ENCODE assay signal across 8 cellular contexts in the genomic region with DNA sequence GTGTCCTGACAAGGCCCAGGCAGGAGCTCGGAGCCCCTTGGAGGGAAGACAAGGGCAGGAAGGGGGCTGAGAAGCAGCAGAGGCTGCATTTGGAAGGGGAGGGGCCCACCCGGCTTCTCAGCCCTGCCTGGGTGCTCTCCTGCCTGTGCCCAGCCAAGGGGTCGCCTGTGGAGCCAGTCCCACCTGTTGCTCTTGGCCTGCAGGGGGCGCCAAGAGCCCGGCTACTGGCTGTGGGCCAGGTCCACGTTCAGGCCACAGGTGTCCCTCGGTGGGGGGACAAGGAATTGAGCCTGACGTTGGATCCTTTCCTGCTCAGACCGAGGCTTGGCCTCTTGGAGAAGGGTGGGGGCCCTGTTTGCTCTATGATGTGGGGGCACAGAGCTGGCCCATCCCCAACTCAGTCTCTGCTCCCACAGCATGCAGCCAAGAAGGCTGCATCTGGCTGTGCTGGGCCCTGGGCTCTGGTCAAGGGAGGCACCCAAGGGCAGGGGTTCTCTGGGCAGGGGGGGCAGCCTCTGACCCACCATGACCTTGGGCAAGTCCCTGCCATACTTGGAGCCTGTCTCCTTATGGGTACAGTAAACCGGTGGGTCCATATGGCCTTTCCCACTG. TPM values are rescaled to one million over a fixed set of nuclear protein-coding genes. Genes with fewer than 3 reads are reported as not detected.
DNase-seq lines count a peak whose midpoint lies in the region; ATAC-seq and TF ChIP-seq lines count a peak whose summit lies in the region.

No MANE protein-coding gene starts in this region.

- H3K27ac Mint-ChIP-seq in activated CD4-positive, alpha-beta T cell treated with anti-CD3 and anti-CD28 coated beads, Interleukin-2, amount 10 ng/mL, durations not matched to agents 7 days and 5 days, result no peak overlapping the region

- H3K4me1 ChIP-seq in neuronal stem cell (ENCODE audit: control insufficient read depth in 2 of 2, insufficient read depth in 1 of 2, low read depth in 1 of 2, low read length in 2 of 2) (peaks cover 2% of the 10 kb centered on the region in 2 donors), upper lobe of left lung (peaks cover 0 to 15% (median 5%) of the 10 kb centered on the region in 4 donors)

- no peak overlapping the region for H2BK12ac ChIP-seq in neuronal stem cell (ENCODE audit: low read length)

- H3K14ac ChIP-seq in neuronal stem cell (ENCODE audit: low read length), result no peak overlapping the region

- H3K4me3 Mint-ChIP-seq in activated CD4-positive, alpha-beta T cell treated with anti-CD3 and anti-CD28 coated beads, Interleukin-2, amount 10 ng/mL, durations not matched to agents 7 days and 5 days, result no peak overlapping the region

- H3K36me3 ChIP-seq in GM06990 (ENCODE audit: control insufficient read depth, insufficient read depth, low read length), result no peaks in the 10 kb centered on the region
- no peaks in the 10 kb centered on the region for H3K36me3 ChIP-seq in neuronal stem cell (replicated peaks in 1 of 2; ENCODE audit: control insufficient read depth in 2 of 2, insufficient read depth in 2 of 2, low read length in 2 of 2)
- H3K36me3 ChIP-seq in upper lobe of left lung, result no peaks in the 10 kb centered on the region

- H3K4me3 ChIP-seq in GM06990 (replicated peaks; ENCODE audit: low read depth, low read length) (no peak overlapping the region), neuronal stem cell (ENCODE audit: low read length in 2 of 2) (no peak overlapping the region), upper lobe of left lung (no peak overlapping the region)

- peaks cover 3% of the 10 kb centered on the region for H3K79me1 ChIP-seq in neuronal stem cell (ENCODE audit: low read depth, low read length)

- H3K9me3 ChIP-seq in neuronal stem cell (replicated peaks in 1 of 2; ENCODE audit: control insufficient read depth in 2 of 2, insufficient read depth in 1 of 2, low read depth in 1 of 2, low read length in 2 of 2) (peaks cover 0 to 2% of the 10 kb centered on the region in 2 donors), upper lobe of left lung (no peaks in the 10 kb centered on the region)

- TF ChIP-seq CTCF in GM06990 (IDR thresholded peaks at IDR 0.05; ENCODE audit: insufficient read depth, low read length, poor library complexity, severe bottlenecking), result peak; percentile 98
- TF ChIP-seq CTCF in upper lobe of left lung (IDR thresholded peaks at IDR 0.05), result peak; percentile 61 to 89 (median 78)

- no peak for TF ChIP-seq POLR2A in upper lobe of left lung (IDR thresholded peaks at IDR 0.05)

- peak; percentile 54 for DNase-seq in GM06990 (ENCODE audit: extremely low read depth, insufficient read length)
- peak; percentile 38 for DNase-seq in NCI-H128 (lab: John Stamatoyannopoulos, UW; ENCODE audit: unreplicated experiment)
- peak; percentile 60 for DNase-seq in activated CD4-positive, alpha-beta T cell treated with anti-CD3 and anti-CD28 coated beads, Interleukin-2, amount 10 ng/mL, durations not matched to agents 7 days and 5 days
- DNase-seq in effector CD8-positive, alpha-beta T cell (lab: John Stamatoyannopoulos, UW), result peak; percentile 26
- DNase-seq in neuronal stem cell (ENCODE audit: low spot score), result peak; percentile 59
- peak; percentile 56 to 87 for DNase-seq in upper lobe of left lung

- no CpG with 5 or more reads among the region's 10 CpGs for WGBS in neuronal stem cell (ENCODE audit: extremely low coverage in 2 of 2, insufficient read length in 2 of 2, insufficient replicate concordance in 1 of 2), 2 donors
- 18 to 20% methylated on average over 2 to 10 of the region's 10 CpGs for WGBS in upper lobe of left lung, 2 donors

- H3K27ac ChIP-seq in neuronal stem cell (replicated peaks; ENCODE audit: low read length), result no peak overlapping the region
- no peak overlapping the region for H3K27ac ChIP-seq in upper lobe of left lung

- H3K4me1 Mint-ChIP-seq in activated CD4-positive, alpha-beta T cell treated with anti-CD3 and anti-CD28 coated beads, Interleukin-2, amount 10 ng/mL, durations not matched to agents 7 days and 5 days, result no peaks in the 10 kb centered on the region

- ATAC-seq in upper lobe of left lung (ENCODE audit: low FRiP score in 2 of 2) (no peak), GM18870 (IDR thresholded peaks at IDR 0.05; ENCODE audit: unreplicated experiment) (no peak), GM19324 (IDR thresholded peaks at IDR 0.05; ENCODE audit: low FRiP score, unreplicated experiment) (no peak)

- H3K27me3 Mint-ChIP-seq in activated CD4-positive, alpha-beta T cell treated with anti-CD3 and anti-CD28 coated beads, Interleukin-2, amount 10 ng/mL, durations not matched to agents 7 days and 5 days, result no peaks in the 10 kb centered on the region

- no peak for TF ChIP-seq EP300 in upper lobe of left lung (IDR thresholded peaks at IDR 0.05)

- no peak overlapping the region for H2BK120ac ChIP-seq in neuronal stem cell (ENCODE audit: low read depth, low read length)

- no peak overlapping the region for H3K23ac ChIP-seq in neuronal stem cell (ENCODE audit: low read depth, low read length, poor library complexity)

- H3K4me2 ChIP-seq in neuronal stem cell (ENCODE audit: insufficient read depth, low read length, poor library complexity, severe bottlenecking), result no peak overlapping the region

- CTCF ChIA-PET in activated CD4-positive, alpha-beta T cell treated with anti-CD3 and anti-CD28 coated beads, Interleukin-2, amount 10 ng/mL, durations not matched to agents 7 days and 5 days (lab: Charles Lee), result interaction anchor here (1.6 kb wide), 1 partner anchor 285 kb away, joined by 4 read pairs; no protein-coding TSS in a partner anchor

- no peak overlapping the region for H3K4ac ChIP-seq in neuronal stem cell (ENCODE audit: low read length)

- H4K91ac ChIP-seq in neuronal stem cell (ENCODE audit: low read depth, low read length, poor library complexity), result no peak overlapping the region

- H3K9me3 Mint-ChIP-seq in activated CD4-positive, alpha-beta T cell treated with anti-CD3 and anti-CD28 coated beads, Interleukin-2, amount 10 ng/mL, durations not matched to agents 7 days and 5 days, result no peaks in the 10 kb centered on the region

- H3K18ac ChIP-seq in neuronal stem cell (ENCODE audit: low read length), result no peak overlapping the region

- H2BK5ac ChIP-seq in neuronal stem cell (ENCODE audit: low read length), result no peak overlapping the region

- H3K36me3 Mint-ChIP-seq in activated CD4-positive, alpha-beta T cell treated with anti-CD3 and anti-CD28 coated beads, Interleukin-2, amount 10 ng/mL, durations not matched to agents 7 days and 5 days (ENCODE audit: low read depth), result no peaks in the 10 kb centered on the region

- H2BK15ac ChIP-seq in neuronal stem cell (ENCODE audit: low read length), result no peak overlapping the region

- H2AFZ ChIP-seq in neuronal stem cell (ENCODE audit: low read length), result no peak overlapping the region

- H3K27me3 ChIP-seq in GM06990 (replicated peaks; ENCODE audit: control insufficient read depth, insufficient read depth, low read length) (no peaks in the 10 kb centered on the region; the same call in 1 of the 2 replicates), neuronal stem cell (ENCODE audit: control insufficient read depth in 3 of 3, insufficient read depth in 3 of 3, low read depth in 1 of 3, low read length in 3 of 3) (peaks cover 0 to 42% (median 37%) of the 10 kb centered on the region in 3 experiments), upper lobe of left lung (no peaks in the 10 kb centered on the region)

- no peak overlapping the region for H3K9ac ChIP-seq in neuronal stem cell (ENCODE audit: low read depth, low read length, poor library complexity)

- no peak overlapping the region for H4K8ac ChIP-seq in neuronal stem cell (ENCODE audit: low read depth, low read length)

- POLR2A ChIA-PET in activated CD4-positive, alpha-beta T cell treated with anti-CD3 and anti-CD28 coated beads, Interleukin-2, amount 10 ng/mL, durations not matched to agents 7 days and 5 days (lab: Charles Lee), result no interaction called here

- peak overlapping the region; percentile 36 for H2AK5ac ChIP-seq in neuronal stem cell (ENCODE audit: low read depth, low read length)

RNA-seq across cellular contexts. Expression of gene WNT4, which starts 10.9 kb away (rescaled TPM):
- total RNA-seq in activated CD4-positive, alpha-beta T cell treated with anti-CD3 and anti-CD28 coated beads, Interleukin-2, amount 10 ng/mL, durations not matched to agents 7 days and 5 days, result not detected
- polyA plus RNA-seq in neuronal stem cell (2013, experiment 1 of 2), result not detected
- not detected for polyA plus RNA-seq in neuronal stem cell (2013, experiment 2 of 2)
- 1 to 10 TPM; 1.0 to 3.2 (median 2.0) TPM for total RNA-seq in upper lobe of left lung
